Comparison of ENCODE assay signal across 8 cellular contexts in the genomic region with DNA sequence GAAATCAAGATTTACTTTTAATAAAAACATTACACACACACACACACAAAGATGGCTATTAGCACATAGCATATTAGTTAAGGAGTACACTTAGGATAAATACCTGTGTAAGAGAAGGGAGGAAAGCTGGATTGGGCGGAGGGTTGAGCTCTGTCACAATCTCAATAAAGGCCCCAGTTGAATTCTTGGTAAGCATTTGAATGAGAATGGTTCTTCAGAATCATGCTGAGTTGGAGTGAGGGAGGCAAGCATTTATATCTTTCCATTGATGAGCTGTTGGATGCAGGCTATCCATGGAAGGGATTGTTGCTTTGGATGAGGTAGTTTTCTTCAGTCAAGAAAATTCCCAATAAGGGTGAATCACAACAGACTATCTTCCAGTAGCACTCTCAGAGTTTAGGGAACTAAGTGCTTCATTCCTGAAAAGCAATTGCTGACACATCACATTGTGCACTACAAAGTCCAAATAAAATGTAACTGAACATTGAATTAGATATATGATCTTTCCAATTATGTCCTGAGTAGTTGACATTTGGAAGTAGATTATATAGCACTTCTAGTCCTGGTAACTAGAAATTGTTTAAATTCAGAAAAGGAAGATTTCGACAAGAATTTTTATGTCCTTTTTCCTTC.
"Had no signal": no experiment of that assay in that cellular context is flagged by ENCODE, and none has a peak within 500 bp of the region (broad histone marks: within the 10 kb centered on the region; RNA-seq: fewer than 3 reads in every experiment).

No MANE protein-coding gene starts in this region.

- ATAC-seq: activated CD8-positive, alpha-beta T cell treated with anti-CD3 and anti-CD28 coated beads for 36 hours; esophagus mucosa; stimulated activated effector memory CD8-positive, alpha-beta T cell treated with anti-CD3 and anti-CD28 coated beads, Interleukin-12 subunit alpha, Interleukin-12 subunit beta, amount 100 ng/mL, for 72 hours had no signal

- H3K27ac Mint-ChIP-seq: activated CD8-positive, alpha-beta T cell treated with anti-CD3 and anti-CD28 coated beads for 36 hours; activated naive CD8-positive, alpha-beta T cell treated with anti-CD3 and anti-CD28 coated beads, Interleukin-2, amount 10 ng/mL, durations not matched to agents 7 days and 5 days; stimulated activated effector memory CD8-positive, alpha-beta T cell treated with anti-CD3 and anti-CD28 coated beads, Interleukin-12 subunit alpha, Interleukin-12 subunit beta, amount 100 ng/mL, for 72 hours had no signal

- H3K4me3 Mint-ChIP-seq: activated CD8-positive, alpha-beta T cell treated with anti-CD3 and anti-CD28 coated beads for 36 hours; activated naive CD8-positive, alpha-beta T cell treated with anti-CD3 and anti-CD28 coated beads, Interleukin-2, amount 10 ng/mL, durations not matched to agents 7 days and 5 days; naive B cell; stimulated activated effector memory CD8-positive, alpha-beta T cell treated with anti-CD3 and anti-CD28 coated beads, Interleukin-12 subunit alpha, Interleukin-12 subunit beta, amount 100 ng/mL, for 72 hours had no signal

- H3K36me3 Mint-ChIP-seq: activated naive CD8-positive, alpha-beta T cell treated with anti-CD3 and anti-CD28 coated beads, Interleukin-2, amount 10 ng/mL, durations not matched to agents 7 days and 5 days; naive B cell; stimulated activated effector memory CD8-positive, alpha-beta T cell treated with anti-CD3 and anti-CD28 coated beads, Interleukin-12 subunit alpha, Interleukin-12 subunit beta, amount 100 ng/mL, for 72 hours had no signal

- H3K4me1 Mint-ChIP-seq: activated naive CD8-positive, alpha-beta T cell treated with anti-CD3 and anti-CD28 coated beads, Interleukin-2, amount 10 ng/mL, durations not matched to agents 7 days and 5 days; naive B cell; stimulated activated effector memory CD8-positive, alpha-beta T cell treated with anti-CD3 and anti-CD28 coated beads, Interleukin-12 subunit alpha, Interleukin-12 subunit beta, amount 100 ng/mL, for 72 hours had no signal

- H3K27me3 Mint-ChIP-seq: activated CD8-positive, alpha-beta T cell treated with anti-CD3 and anti-CD28 coated beads for 36 hours had no signal

- DNase-seq: activated CD8-positive, alpha-beta memory T cell treated with anti-CD3 and anti-CD28 coated beads, Interleukin-2, amount 50 U/mL, for 4 hours; activated CD8-positive, alpha-beta T cell treated with anti-CD3 and anti-CD28 coated beads for 36 hours; activated naive CD8-positive, alpha-beta T cell treated with anti-CD3 and anti-CD28 coated beads, Interleukin-2, amount 10 ng/mL, durations not matched to agents 7 days and 5 days; anterior cingulate cortex; glutamatergic neuron; naive B cell had no signal

- H3K9me3 Mint-ChIP-seq: activated CD8-positive, alpha-beta T cell treated with anti-CD3 and anti-CD28 coated beads for 36 hours; activated naive CD8-positive, alpha-beta T cell treated with anti-CD3 and anti-CD28 coated beads, Interleukin-2, amount 10 ng/mL, durations not matched to agents 7 days and 5 days; stimulated activated effector memory CD8-positive, alpha-beta T cell treated with anti-CD3 and anti-CD28 coated beads, Interleukin-12 subunit alpha, Interleukin-12 subunit beta, amount 100 ng/mL, for 72 hours had no signal
